In genomic region chr3:45771831-45772230, GRCh38 we compare ENCODE assay signal across 20 cellular contexts. TPM values are rescaled to one million over a fixed set of nuclear protein-coding genes. Genes with fewer than 3 reads are reported as not detected.
DNase-seq lines count a peak whose midpoint lies in the region; ATAC-seq, FAIRE-seq and TF ChIP-seq lines count a peak whose summit lies in the region.
"Had no signal": no experiment of that assay in that cellular context is flagged by ENCODE, and none has a peak within 500 bp of the region (broad histone marks: within the 10 kb centered on the region; RNA-seq: fewer than 3 reads in every experiment).

No MANE protein-coding gene starts in this region.

- no peak overlapping the region for H2BK12ac ChIP-seq in H9 (ENCODE audit: insufficient read length, low read depth, low read length)

- no peak overlapping the region for H3K14ac ChIP-seq in H9 (ENCODE audit: insufficient read depth, low read length)

- no peak overlapping the region for H2BK5ac ChIP-seq in H9 (ENCODE audit: insufficient read length, low read length)

- H3K4me1 ChIP-seq in H9 (ENCODE audit: insufficient read depth, low read length), result no peaks in the 10 kb centered on the region
- H3K4me1 ChIP-seq: A549, BE2C had no signal

- H3K4ac ChIP-seq in H9 (ENCODE audit: low read depth, low read length), result no peak overlapping the region

- no peaks in the 10 kb centered on the region for H3K27me3 ChIP-seq in H9 (ENCODE audit: insufficient read depth, low read length)
- no peaks in the 10 kb centered on the region for H3K27me3 ChIP-seq in dorsolateral prefrontal cortex
- H3K27me3 ChIP-seq: BE2C had no signal

- H3K79me1 ChIP-seq in H9 (ENCODE audit: insufficient read depth, low read depth, low read length, poor library complexity, severe bottlenecking), result no peaks in the 10 kb centered on the region

- H3K56ac ChIP-seq in H9 (ENCODE audit: insufficient read length, low read depth, low read length), result no peak overlapping the region

- H3K27ac ChIP-seq in H9 (ENCODE audit: insufficient read length, low read depth, low read length) (no peak overlapping the region), dorsolateral prefrontal cortex (no peak overlapping the region)
- H3K27ac ChIP-seq: A549, C4-2B had no signal

- H3K18ac ChIP-seq in H9 (ENCODE audit: insufficient read length, low read depth, low read length), result no peak overlapping the region

- H2AK5ac ChIP-seq in H9 (ENCODE audit: insufficient read length, low read length), result no peak overlapping the region

- peak overlapping the region; percentile 25 for H4K8ac ChIP-seq in H9 (replicated peaks; ENCODE audit: insufficient read length, low read depth, low read length)

- H3K23me2 ChIP-seq in H9 (ENCODE audit: insufficient read length, low read depth, low read length, poor library complexity, severe bottlenecking), result no peaks in the 10 kb centered on the region

- no peak overlapping the region for H3K23ac ChIP-seq in H9 (ENCODE audit: insufficient read length, low read depth, low read length)

- no CpG with 5 or more reads among the region's 5 CpGs for WGBS in H9 (ENCODE audit: extremely low coverage, insufficient read length, low lambda C conversion rate)

- H4K5ac ChIP-seq in H9 (ENCODE audit: insufficient read length, low read depth, low read length), result no peak overlapping the region

- H3K36me3 Mint-ChIP-seq in H9 (ENCODE audit: insufficient read depth in 1 of 3, low read depth in 3 of 3) (peaks cover 0 to 11% (median 2%) of the 10 kb centered on the region in 3 experiments; a peak in 4 of 7 replicates), type B pancreatic cell (no peaks in the 10 kb centered on the region)

- DNase-seq in H9 (no peak), left lobe of liver (ENCODE audit: low spot score) (peak; percentile 24), type B pancreatic cell (ENCODE audit: extremely low spot score, unreplicated experiment) (peak; percentile 45), dorsolateral prefrontal cortex (no peak), GM19239 (ENCODE audit: insufficient read length, low spot score) (no peak)
- DNase-seq in activated CD8-positive, alpha-beta memory T cell treated with anti-CD3 and anti-CD28 coated beads, Interleukin-2, amount 50 U/mL, for 48 hours, result peak; percentile 34
- DNase-seq in NK-92 treated with Interleukin-12 subunit alpha and Interleukin-12 subunit beta, amount 100 ng/mL, for 24 hours (lab: John Stamatoyannopoulos, UW), result no peak
- DNase-seq: BE2C; CD4-positive, alpha-beta memory T cell; DMS153; DMS79 treated with DMSO at 0.1 percent for 48 hours; EL; HCEC 1CT; HFFc6 had no signal

- no peak overlapping the region for H3K9ac ChIP-seq in H9 (ENCODE audit: extremely low read depth, insufficient read length, low read length)

- no peak for FAIRE-seq in GM19239 (lab: Jason Lieb, UNC)
- FAIRE-seq: A549, D721Med, G401.6, GM12891, H1 had no signal

- TF ChIP-seq CTCF in H9 (conservative IDR thresholded peaks at IDR 0.05), result no peak
- no peak for TF ChIP-seq CTCF in type B pancreatic cell (conservative IDR thresholded peaks at IDR 0.05)
- TF ChIP-seq CTCF in dorsolateral prefrontal cortex (IDR thresholded peaks at IDR 0.05 in 54 of 56, conservative IDR thresholded peaks at IDR 0.05 in 2 of 56; ENCODE audit: low read depth in 1 of 56, partially characterized antibody in 56 of 56), result no peak

- H3K4me3 Mint-ChIP-seq in H9, result no peak overlapping the region
- no peak overlapping the region for H3K4me3 Mint-ChIP-seq in type B pancreatic cell
- H3K4me3 Mint-ChIP-seq: HFFc6 had no signal

- no peaks in the 10 kb centered on the region for H3K79me2 ChIP-seq in H9 (ENCODE audit: insufficient read depth, low read length)

- H3K4me2 ChIP-seq in H9 (ENCODE audit: insufficient read depth, insufficient read length, low read length), result no peak overlapping the region
- H3K4me2 ChIP-seq: A549 had no signal

- no peak overlapping the region for H2BK15ac ChIP-seq in H9 (ENCODE audit: low read depth, low read length)

- H3K9me3 Mint-ChIP-seq in H9 (peaks cover 5 to 13% of the 10 kb centered on the region in 2 experiments; a peak in 4 of 5 replicates), type B pancreatic cell (no peaks in the 10 kb centered on the region)
- H3K9me3 Mint-ChIP-seq: HFFc6 had no signal

- ATAC-seq in left lobe of liver, result no peak
- ATAC-seq: A549 had no signal

- H2BK120ac ChIP-seq in H9 (ENCODE audit: low read depth, low read length, poor library complexity, severe bottlenecking), result no peak overlapping the region

- no peak overlapping the region for H2BK20ac ChIP-seq in H9 (ENCODE audit: low read depth, low read length, poor library complexity, severe bottlenecking)

- no peaks in the 10 kb centered on the region for H3K9me3 ChIP-seq in H9 (ENCODE audit: control insufficient read depth, low read depth, low read length)
- H3K9me3 ChIP-seq: BE2C had no signal

- H3K27ac Mint-ChIP-seq in H9 (peak overlapping the region in 1 of 3 experiments; percentile 95; a peak in 1 of 7 replicates), type B pancreatic cell (no peak overlapping the region)
- H3K27ac Mint-ChIP-seq: HFFc6 had no signal

- no peak overlapping the region for H2AFZ ChIP-seq in H9 (ENCODE audit: low read length)

- intact Hi-C loops in dorsolateral prefrontal cortex (cut with DNase I), result no loop called here

- no peak overlapping the region for H4K91ac ChIP-seq in H9 (ENCODE audit: insufficient read length, low read depth, low read length)

- no peak overlapping the region for H3T11ph ChIP-seq in H9 (ENCODE audit: low read length)

- peaks cover 6% of the 10 kb centered on the region for H3K27me3 Mint-ChIP-seq in H9 (ENCODE audit: low read depth)
- H3K27me3 Mint-ChIP-seq in type B pancreatic cell, result peaks cover 29% of the 10 kb centered on the region

- no peak overlapping the region for H3K4me3 ChIP-seq in dorsolateral prefrontal cortex
- H3K4me3 ChIP-seq: A549 had no signal

- H4K20me1 ChIP-seq in H9 (ENCODE audit: control insufficient read depth, insufficient read depth, insufficient read length), result no peaks in the 10 kb centered on the region

- H3K4me1 Mint-ChIP-seq in H9 (peaks cover 11% of the 10 kb centered on the region in 2 experiments), type B pancreatic cell (ENCODE audit: unreplicated experiment) (peaks cover 9% of the 10 kb centered on the region)

RNA-seq across cellular contexts. Expression of gene SLC6A20, which starts 24.5 kb away (rescaled TPM):
- total RNA-seq in H9 (2021) (0.09 and 0.20 TPM in 2 replicates), left lobe of liver (0.08 TPM), type B pancreatic cell (ENCODE audit: low replicate concordance) (1.5 and 3.2 TPM in 2 replicates), dorsolateral prefrontal cortex (10 to 100 TPM in 9 of 120 experiments, 1 to 10 TPM in 106, under 1 TPM in 5; 0.69 to 43.7 (median 2.8) TPM)
- total RNA-seq: CD4-positive, alpha-beta memory T cell; H1; HFFc6 had no signal

Comparison
In these comparisons a context has a peak if more than half of its experiments do, and no peak if none do; other contexts are left out.
1. DNase-seq: peak in activated CD8-positive, alpha-beta memory T cell treated with anti-CD3 and anti-CD28 coated beads, Interleukin-2, amount 50 U/mL, for 48 hours (single experiment), left lobe of liver (single experiment) and type B pancreatic cell (single experiment); none in H9 (single experiment), dorsolateral prefrontal cortex (0 of 10), NK-92 treated with Interleukin-12 subunit alpha and Interleukin-12 subunit beta, amount 100 ng/mL, for 24 hours (single experiment) and GM19239 (single experiment).